ENCODE assay signal across 16 cellular contexts in genomic region chr5:160211352-160211751, GRCh38. TPM values are rescaled to one million over a fixed set of nuclear protein-coding genes. Genes with fewer than 3 reads are reported as not detected.
A peak's percentile ranks its signal among the peaks of the same experiment; 100 is the strongest.
DNase-seq lines count a peak whose midpoint lies in the region; ATAC-seq, FAIRE-seq and TF ChIP-seq lines count a peak whose summit lies in the region.
"Had no signal": no experiment of that assay in that cellular context is flagged by ENCODE, and none has a peak within 500 bp of the region (broad histone marks: within the 10 kb centered on the region; RNA-seq: fewer than 3 reads in every experiment).

No MANE protein-coding gene starts in this region.

- H3K4me2 ChIP-seq in BLaER1 treated with 17β-estradiol and CSF1 and Interleukin-3, amounts not matched to agents 10 nM and 100 nM: peak overlapping the region in 9 of 11 experiments; percentile 18 to 67 (median 34); a peak in 14 of 22 replicates
- H3K4me2 ChIP-seq in mammary epithelial cell (ENCODE audit: insufficient read depth, low read depth, low read length): no peak overlapping the region

- no peak overlapping the region for H3K27ac ChIP-seq in BLaER1 treated with 17β-estradiol and CSF1 and Interleukin-3, amounts not matched to agents 10 nM and 100 nM
- no peak overlapping the region for H3K27ac ChIP-seq in mammary epithelial cell (ENCODE audit: insufficient read depth, low read depth, low read length)
- H3K27ac ChIP-seq: GM23248 had no signal

- no peak for TF ChIP-seq POLR2A in GM12891 (IDR thresholded peaks at IDR 0.05; ENCODE audit: low read depth, low read length)

- H3K27me3 ChIP-seq in BLaER1 treated with 17β-estradiol and CSF1 and Interleukin-3, amounts not matched to agents 10 nM and 100 nM: no peaks in the 10 kb centered on the region
- H3K27me3 ChIP-seq in mammary epithelial cell (ENCODE audit: insufficient read depth, low read length): no peaks in the 10 kb centered on the region

- WGBS in mammary epithelial cell (ENCODE audit: low coverage, missing lambda C conversion rate): 70% methylated on average over 2 of the region's 2 CpGs

- peaks cover 0 to 17% (median 10%) of the 10 kb centered on the region in 10 experiments; a peak in 15 of 20 replicates for H3K4me1 ChIP-seq in BLaER1 treated with 17β-estradiol and CSF1 and Interleukin-3, amounts not matched to agents 10 nM and 100 nM
- peaks cover 9% of the 10 kb centered on the region for H3K4me1 ChIP-seq in mammary epithelial cell (ENCODE audit: insufficient read depth, low read length)

- in situ Hi-C loops in mammary epithelial cell (cut with MboI; ENCODE audit: low sequenced_read_pairs in 2 of 2): no loop called here

- H3K79me2 ChIP-seq in mammary epithelial cell (ENCODE audit: insufficient read depth, low read length): no peaks in the 10 kb centered on the region

- peak; percentile 5 for FAIRE-seq in GM12891 (lab: Jason Lieb, UNC)
- FAIRE-seq: GM12878, H54 had no signal

- no peaks in the 10 kb centered on the region; a peak in 1 of 22 replicates for H3K9me3 ChIP-seq in BLaER1 treated with 17β-estradiol and CSF1 and Interleukin-3, amounts not matched to agents 10 nM and 100 nM (replicated peaks in 1 of 11)
- no peaks in the 10 kb centered on the region for H3K9me3 ChIP-seq in mammary epithelial cell (replicated peaks; ENCODE audit: insufficient read depth, low read length)

- H4K20me1 ChIP-seq in BLaER1 treated with 17β-estradiol and CSF1 and Interleukin-3, amounts not matched to agents 10 nM and 100 nM: no peaks in the 10 kb centered on the region
- no peaks in the 10 kb centered on the region for H4K20me1 ChIP-seq in mammary epithelial cell (ENCODE audit: insufficient read depth, low read length)

- H3K9ac ChIP-seq in BLaER1 treated with 17β-estradiol and CSF1 and Interleukin-3, amounts not matched to agents 10 nM and 100 nM: no peak overlapping the region
- no peak overlapping the region for H3K9ac ChIP-seq in mammary epithelial cell (ENCODE audit: insufficient read depth, low read length)
- H3K9ac ChIP-seq: GM23248 had no signal

- no peak overlapping the region for H3K4me3 ChIP-seq in BLaER1 treated with 17β-estradiol and CSF1 and Interleukin-3, amounts not matched to agents 10 nM and 100 nM
- no peak overlapping the region for H3K4me3 ChIP-seq in mammary epithelial cell (replicated peaks in 1 of 3; ENCODE audit: insufficient read depth in 1 of 3, low read depth in 2 of 3, low read length in 3 of 3)
- H3K4me3 ChIP-seq: GM12878, GM23248 had no signal

- CTCF ChIA-PET in mammary epithelial cell (lab: Charles Lee; ENCODE audit: low non-redundant PET): no interaction called here

- ATAC-seq in left ventricle myocardium superior (peak; percentile 95), HG03175 (IDR thresholded peaks at IDR 0.05; ENCODE audit: unreplicated experiment) (no peak)
- ATAC-seq: GM12878, HCT116 had no signal

- H3K36me3 ChIP-seq in BLaER1 treated with 17β-estradiol and CSF1 and Interleukin-3, amounts not matched to agents 10 nM and 100 nM: no peaks in the 10 kb centered on the region
- no peaks in the 10 kb centered on the region for H3K36me3 ChIP-seq in mammary epithelial cell (ENCODE audit: insufficient read depth, low read length)

- TF ChIP-seq CTCF in mammary epithelial cell (conservative IDR thresholded peaks at IDR 0.05 in 1 of 2, IDR thresholded peaks at IDR 0.05 in 1 of 2; ENCODE audit: extremely low read depth in 1 of 2, insufficient read depth in 1 of 2, low read depth in 1 of 2, low read length in 2 of 2): no peak

- no TSS peak for BruUV-seq in mammary epithelial cell (replicated peaks; lab: Mats Ljungman, UMichigan)

- H2AFZ ChIP-seq in mammary epithelial cell (ENCODE audit: low read depth, low read length): no peak overlapping the region
- H2AFZ ChIP-seq: GM23248 had no signal

- no peak for DNase-seq in GM12891 (ENCODE audit: insufficient read length, low spot score)
- no peak for DNase-seq in left ventricle myocardium superior
- DNase-seq in mucosa of gallbladder (ENCODE audit: low spot score): peak; percentile 71
- DNase-seq in NOMO-1 treated with dmso at 0.1 percent for 144 hours (lab: John Stamatoyannopoulos, UW; ENCODE audit: unreplicated experiment): no peak
- no peak for DNase-seq in dermis blood vessel endothelial cell
- DNase-seq in mammary epithelial cell: no peak
- DNase-seq: CD4-positive, CD25-positive, alpha-beta regulatory T cell; DMS79; GM23248; IMR-90 had no signal

- intact Hi-C loops in left ventricle myocardium superior (cut with micrococcal nuclease) (no loop called here), mammary epithelial cell (cut with micrococcal nuclease) (no loop called here)

- dilution Hi-C loops in mammary epithelial cell (cut with HindIII; ENCODE audit: low sequenced_read_pairs): no loop called here

TF ChIP-seq in GM12891, 5 proteins besides CTCF, POLR2A, EP300 and RAD21:
- TF ChIP-seq POU2F2 (IDR thresholded peaks at IDR 0.05; ENCODE audit: low read depth, low read length) (no peak), TAF1 (IDR thresholded peaks at IDR 0.05; ENCODE audit: low read depth, low read length) (no peak), SPI1 (IDR thresholded peaks at IDR 0.05; ENCODE audit: low read depth, low read length) (no peak), PAX5 (IDR thresholded peaks at IDR 0.05; ENCODE audit: insufficient read depth, low read length, severe bottlenecking) (no peak), POLR2AphosphoS5 (IDR thresholded peaks at IDR 0.05; ENCODE audit: low read depth, low read length) (no peak)
TF ChIP-seq in GM12891: peak in this region for 0.

RNA-seq across cellular contexts. Expression of gene FABP6, which starts 18.0 kb away (rescaled TPM):
- 13.0 TPM for polyA plus RNA-seq in GM12891 (2012; ENCODE audit: low read depth, missing spikeins)
- total RNA-seq in left ventricle myocardium superior: 3.3 TPM
- not detected for total RNA-seq in mucosa of gallbladder
- total RNA-seq in dermis blood vessel endothelial cell: not detected in 2 replicates
- not detected for total RNA-seq in mammary epithelial cell
- polyA plus RNA-seq in mammary epithelial cell: not detected
- not detected for polyA minus RNA-seq in mammary epithelial cell
- total RNA-seq: CD4-positive, CD25-positive, alpha-beta regulatory T cell; GM23248; IMR-90 had no signal
- polyA plus RNA-seq: BJ; CD4-positive, CD25-positive, alpha-beta regulatory T cell; GM23248; IMR-90 had no signal
